ENCODE assay signal across 12 cellular contexts in genomic region chr10:74502963-74503608, GRCh38.
DNase-seq lines count a peak whose midpoint lies in the region; ATAC-seq and TF ChIP-seq lines count a peak whose summit lies in the region.
"Had no signal": no experiment of that assay in that cellular context is flagged by ENCODE, and none has a peak within 500 bp of the region (broad histone marks: within the 10 kb centered on the region; RNA-seq: fewer than 3 reads in every experiment).

No MANE protein-coding gene starts in this region.

- no peak overlapping the region for H3K9ac ChIP-seq in BLaER1 treated with 17β-estradiol and CSF1 and Interleukin-3, amounts not matched to agents 10 nM and 100 nM
- H3K9ac ChIP-seq in IMR-90 (ENCODE audit: low read depth, low read length): no peak overlapping the region

- peaks cover 0 to 32% (median 17%) of the 10 kb centered on the region in 10 experiments; a peak in 14 of 20 replicates for H3K4me1 ChIP-seq in BLaER1 treated with 17β-estradiol and CSF1 and Interleukin-3, amounts not matched to agents 10 nM and 100 nM
- H3K4me1 ChIP-seq in IMR-90 (ENCODE audit: control insufficient read depth, insufficient read depth, low read length) (peaks cover 12% of the 10 kb centered on the region), vagina (peaks cover 25% of the 10 kb centered on the region), right cardiac atrium (ENCODE audit: control insufficient read depth, insufficient read depth, low read length) (no peaks in the 10 kb centered on the region)

- H2AK5ac ChIP-seq in IMR-90 (ENCODE audit: low read depth, low read length): no peak overlapping the region

- POLR2A ChIA-PET in IMR-90 (lab: Charles Lee; ENCODE audit: unreplicated experiment): no interaction called here
- POLR2A ChIA-PET in activated CD8-positive, alpha-beta T cell treated with anti-CD3 and anti-CD28 coated beads, Interleukin-2, amount 10 ng/mL, durations not matched to agents 7 days and 5 days (lab: Charles Lee): no interaction called here

- no peak overlapping the region for H3K4me3 Mint-ChIP-seq in activated CD8-positive, alpha-beta T cell treated with anti-CD3 and anti-CD28 coated beads, Interleukin-2, amount 10 ng/mL, durations not matched to agents 7 days and 5 days
- H3K4me3 Mint-ChIP-seq: IgD-negative memory B cell had no signal

- in situ Hi-C loops in IMR-90 (cut with MboI; ENCODE audit: low sequenced_read_pairs): no loop called here

- H3K27ac ChIP-seq in BLaER1 treated with 17β-estradiol and CSF1 and Interleukin-3, amounts not matched to agents 10 nM and 100 nM: peak overlapping the region in 6 of 11 experiments; percentile 4 to 45 (median 26); a peak in 7 of 22 replicates
- H3K27ac ChIP-seq in IMR-90 (ENCODE audit: insufficient read depth, low read length) (no peak overlapping the region), vagina (no peak overlapping the region), right cardiac atrium (ENCODE audit: low read length) (no peak overlapping the region)

- no peak overlapping the region for H3K23ac ChIP-seq in IMR-90 (ENCODE audit: low read depth, low read length)

- no peak overlapping the region for H3K14ac ChIP-seq in IMR-90 (replicated peaks; ENCODE audit: low read depth, low read length)

- no peak for TF ChIP-seq RAD21 in IMR-90 (IDR thresholded peaks at IDR 0.05; ENCODE audit: low read length)

- H3K4me2 ChIP-seq in BLaER1 treated with 17β-estradiol and CSF1 and Interleukin-3, amounts not matched to agents 10 nM and 100 nM: peak overlapping the region in 8 of 11 experiments; percentile 18 to 77 (median 38); a peak in 12 of 22 replicates
- H3K4me2 ChIP-seq in IMR-90 (ENCODE audit: low read depth, low read length): no peak overlapping the region

- H3K36me3 Mint-ChIP-seq in activated CD8-positive, alpha-beta T cell treated with anti-CD3 and anti-CD28 coated beads, Interleukin-2, amount 10 ng/mL, durations not matched to agents 7 days and 5 days (ENCODE audit: low read depth): peaks cover 34% of the 10 kb centered on the region

- DNase-seq in IMR-90 (peak; percentile 86), glomerular visceral epithelial cell (ENCODE audit: extremely low spot score) (peak; percentile 16), GDM1 (lab: John Stamatoyannopoulos, UW) (no peak), vagina (ENCODE audit: extremely low spot score in 2 of 2) (no peak), right cardiac atrium (no peak)
- no peak for DNase-seq in activated CD8-positive, alpha-beta T cell treated with anti-CD3 and anti-CD28 coated beads, Interleukin-2, amount 10 ng/mL, durations not matched to agents 7 days and 5 days
- DNase-seq: islet precursor cell; stimulated activated CD4-positive, alpha-beta T cell treated with anti-CD3 and anti-CD28 coated beads, Interleukin-12 subunit alpha, Interleukin-12 subunit beta, amount 100 ng/mL, for 4 hours; trophoblast cell had no signal

- no peaks in the 10 kb centered on the region for H3K27me3 ChIP-seq in BLaER1 treated with 17β-estradiol and CSF1 and Interleukin-3, amounts not matched to agents 10 nM and 100 nM
- H3K27me3 ChIP-seq in IMR-90 (ENCODE audit: control insufficient read depth, insufficient read depth, low read length) (no peaks in the 10 kb centered on the region), vagina (no peaks in the 10 kb centered on the region), right cardiac atrium (ENCODE audit: control insufficient read depth, insufficient read depth) (no peaks in the 10 kb centered on the region)

- H3K4me3 ChIP-seq in BLaER1 treated with 17β-estradiol and CSF1 and Interleukin-3, amounts not matched to agents 10 nM and 100 nM: no peak overlapping the region
- H3K4me3 ChIP-seq in IMR-90 (ENCODE audit: insufficient read depth, low read depth, low read length) (no peak overlapping the region), vagina (no peak overlapping the region), right cardiac atrium (ENCODE audit: low read length) (no peak overlapping the region)

- no peak overlapping the region; the same call in 2 of the 3 replicates for H2BK15ac ChIP-seq in IMR-90 (ENCODE audit: low read depth, low read length)

- intact Hi-C loops in IMR-90 (cut with micrococcal nuclease): no loop called here
- intact Hi-C loops in vagina (cut with DNase I): no loop called here
- intact Hi-C loops in right cardiac atrium (cut with DNase I): no loop called here

- H3K9me3 ChIP-seq in BLaER1 treated with 17β-estradiol and CSF1 and Interleukin-3, amounts not matched to agents 10 nM and 100 nM (replicated peaks in 1 of 11): peaks cover 19 to 38% (median 32%) of the 10 kb centered on the region in 11 experiments
- H3K9me3 ChIP-seq in IMR-90 (ENCODE audit: control insufficient read depth, insufficient read depth, low read length) (no peaks in the 10 kb centered on the region; the same call in 1 of the 2 replicates), vagina (no peaks in the 10 kb centered on the region), right cardiac atrium (ENCODE audit: control insufficient read depth, low read length) (no peaks in the 10 kb centered on the region)

- CTCF ChIA-PET in IMR-90 (lab: Yijun Ruan, JAX): no interaction called here
- CTCF ChIA-PET in activated CD8-positive, alpha-beta T cell treated with anti-CD3 and anti-CD28 coated beads, Interleukin-2, amount 10 ng/mL, durations not matched to agents 7 days and 5 days (lab: Charles Lee): interaction anchor here (1.0 kb wide), 1 partner anchor 289 kb away, joined by 3 read pairs; no protein-coding TSS in a partner anchor

- H3K27me3 Mint-ChIP-seq in activated CD8-positive, alpha-beta T cell treated with anti-CD3 and anti-CD28 coated beads, Interleukin-2, amount 10 ng/mL, durations not matched to agents 7 days and 5 days (ENCODE audit: low read depth): no peaks in the 10 kb centered on the region
- H3K27me3 Mint-ChIP-seq: IgD-negative memory B cell had no signal

- WGBS in IMR-90 (ENCODE audit: extremely low coverage in 2 of 2, insufficient read length in 1 of 2), 2 experiments: no CpG with 5 or more reads among the region's 1 CpG
- WGBS in right cardiac atrium: 80% methylated on average over 1 of the region's 1 CpG

- H3K18ac ChIP-seq in IMR-90 (ENCODE audit: low read depth, low read length): peak overlapping the region; percentile 66; the same call in 1 of the 2 replicates

- H3K4me1 Mint-ChIP-seq in activated CD8-positive, alpha-beta T cell treated with anti-CD3 and anti-CD28 coated beads, Interleukin-2, amount 10 ng/mL, durations not matched to agents 7 days and 5 days (ENCODE audit: low read depth): peaks cover 10% of the 10 kb centered on the region

- H2AK9ac ChIP-seq in IMR-90 (replicated peaks; ENCODE audit: low read depth, low read length, poor library complexity): no peak overlapping the region

- TF ChIP-seq POLR2A in IMR-90 (IDR thresholded peaks at IDR 0.05; ENCODE audit: low read depth, low read length): no peak
- TF ChIP-seq POLR2A in vagina (IDR thresholded peaks at IDR 0.05): no peak

- TF ChIP-seq CTCF in IMR-90 (conservative IDR thresholded peaks at IDR 0.05; ENCODE audit: low read depth, low read length) (no peak), vagina (IDR thresholded peaks at IDR 0.05) (no peak)

- H3K4ac ChIP-seq in IMR-90 (ENCODE audit: low read depth, low read length): peak overlapping the region; percentile 46; the same call in 1 of the 2 replicates

- peaks cover 6% of the 10 kb centered on the region for H3K9me3 Mint-ChIP-seq in activated CD8-positive, alpha-beta T cell treated with anti-CD3 and anti-CD28 coated beads, Interleukin-2, amount 10 ng/mL, durations not matched to agents 7 days and 5 days (ENCODE audit: insufficient read depth)

- dilution Hi-C loops in IMR-90 (cut with HindIII; ENCODE audit: low sequenced_read_pairs, unreplicated experiment): no loop called here

- BruUV-seq in IMR-90 (replicated peaks; lab: Mats Ljungman, UMichigan): no TSS peak

- peaks cover 0 to 6% of the 10 kb centered on the region in 2 experiments; a peak in 2 of 4 replicates for H3K79me1 ChIP-seq in IMR-90 (ENCODE audit: low read depth in 1 of 2, low read length in 2 of 2)

- H4K91ac ChIP-seq in IMR-90 (ENCODE audit: insufficient read depth, low read depth, low read length): no peak overlapping the region

- no peaks in the 10 kb centered on the region for H4K20me1 ChIP-seq in BLaER1 treated with 17β-estradiol and CSF1 and Interleukin-3, amounts not matched to agents 10 nM and 100 nM
- H4K20me1 ChIP-seq in IMR-90 (ENCODE audit: insufficient read depth, low read length): no peaks in the 10 kb centered on the region; the same call in 1 of the 2 replicates

- no peak overlapping the region for H3K56ac ChIP-seq in IMR-90 (ENCODE audit: extremely low read depth, insufficient read depth, low read length)

- peak overlapping the region; percentile 69; the same call in 1 of the 2 replicates for H2BK20ac ChIP-seq in IMR-90 (ENCODE audit: low read depth, low read length)

- 0 out of 4 replicates have a peak overlapping the region, but pooled peaks of 1 of the 2 experiments have one; percentile 6 for H4K8ac ChIP-seq in IMR-90 (ENCODE audit: low read depth in 2 of 2, low read length in 2 of 2)

- peak overlapping the region; percentile 62 for H2BK5ac ChIP-seq in IMR-90 (ENCODE audit: low read depth, low read length, poor library complexity, severe bottlenecking)

- H4K5ac ChIP-seq in IMR-90 (ENCODE audit: low read depth, low read length): peak overlapping the region; percentile 85; the same call in 1 of the 2 replicates

- H2BK120ac ChIP-seq in IMR-90 (ENCODE audit: low read depth, low read length): peak overlapping the region; percentile 53; the same call in 1 of the 2 replicates

- peak; percentile 57 for ATAC-seq in IMR-90 (ENCODE audit: low read depth)
- ATAC-seq in activated CD8-positive, alpha-beta T cell treated with anti-CD3 and anti-CD28 coated beads, Interleukin-2, amount 10 ng/mL, durations not matched to agents 7 days and 5 days: peak; percentile 42
- ATAC-seq in GM21576 (IDR thresholded peaks at IDR 0.05; ENCODE audit: unreplicated experiment): no peak
- no peak for ATAC-seq in right cardiac atrium

- no peak overlapping the region for H2AFZ ChIP-seq in IMR-90 (replicated peaks; ENCODE audit: low read length, poor library complexity)

- peaks cover 5% of the 10 kb centered on the region; the same call in 1 of the 2 replicates for H3K9me1 ChIP-seq in IMR-90 (ENCODE audit: insufficient read depth, low read length)

- H3K36me3 ChIP-seq in BLaER1 treated with 17β-estradiol and CSF1 and Interleukin-3, amounts not matched to agents 10 nM and 100 nM: peaks cover 31 to 57% (median 39%) of the 10 kb centered on the region in 11 experiments
- H3K36me3 ChIP-seq in IMR-90 (ENCODE audit: control insufficient read depth, insufficient read depth, low read length): no peaks in the 10 kb centered on the region
- no peaks in the 10 kb centered on the region for H3K36me3 ChIP-seq in vagina

- H3K27ac Mint-ChIP-seq in activated CD8-positive, alpha-beta T cell treated with anti-CD3 and anti-CD28 coated beads, Interleukin-2, amount 10 ng/mL, durations not matched to agents 7 days and 5 days: peak overlapping the region; percentile 1
- H3K27ac Mint-ChIP-seq: IgD-negative memory B cell had no signal

TF ChIP-seq in IMR-90, 13 proteins besides CTCF, POLR2A, EP300 and RAD21 (continues in another document):
- TF ChIP-seq MAZ (IDR thresholded peaks at IDR 0.05; ENCODE audit: borderline replicate concordance, low read depth, low read length) (no peak), FOS (IDR thresholded peaks at IDR 0.05; ENCODE audit: low read depth, low read length) (peak; percentile 69; the same call in 1 of the 2 replicates)

Comparison
In these comparisons a context has a peak if more than half of its experiments do, and no peak if none do; other contexts are left out.
1. H3K27ac ChIP-seq: peak in BLaER1 treated with 17β-estradiol and CSF1 and Interleukin-3, amounts not matched to agents 10 nM and 100 nM (6 of 11); none in IMR-90 (single experiment), vagina (single experiment) and right cardiac atrium (single experiment).
2. ATAC-seq: peak in IMR-90 (single experiment) and activated CD8-positive, alpha-beta T cell treated with anti-CD3 and anti-CD28 coated beads, Interleukin-2, amount 10 ng/mL, durations not matched to agents 7 days and 5 days (single experiment); none in GM21576 (single experiment) and right cardiac atrium (0 of 2).
3. DNase-seq: peak in IMR-90 (single experiment) and glomerular visceral epithelial cell (single experiment); none in activated CD8-positive, alpha-beta T cell treated with anti-CD3 and anti-CD28 coated beads, Interleukin-2, amount 10 ng/mL, durations not matched to agents 7 days and 5 days (single experiment), GDM1 (single experiment), vagina (0 of 2) and right cardiac atrium (0 of 3).